Comparison of ENCODE assay signal across 20 cellular contexts in the genomic region with DNA sequence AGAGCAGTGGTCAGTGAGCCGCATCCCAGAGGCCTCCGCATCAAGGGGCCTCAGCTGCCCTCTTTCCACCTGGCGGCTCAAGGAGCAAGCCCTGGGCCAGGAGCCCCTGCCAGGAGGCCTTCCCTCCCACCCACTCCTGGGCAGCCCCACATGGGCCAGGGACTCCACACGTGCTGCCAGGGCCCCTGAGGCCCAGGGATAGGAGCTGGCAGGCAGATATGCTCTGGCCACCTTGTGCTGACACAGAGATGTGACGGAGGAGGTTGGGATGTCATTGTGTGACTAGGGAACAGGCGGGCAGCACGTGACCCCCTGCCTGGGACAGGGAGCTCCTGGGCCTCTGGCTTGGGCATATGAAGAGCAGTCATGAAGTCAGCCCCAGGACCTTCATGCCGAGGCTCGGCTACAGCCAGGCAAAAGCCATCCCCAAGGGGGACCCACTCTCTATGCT.
A peak's percentile ranks its signal among the peaks of the same experiment; 100 is the strongest.
DNase-seq lines count a peak whose midpoint lies in the region; ATAC-seq and TF ChIP-seq lines count a peak whose summit lies in the region.
"Had no signal": no experiment of that assay in that cellular context is flagged by ENCODE, and none has a peak within 500 bp of the region (broad histone marks: within the 10 kb centered on the region; RNA-seq: fewer than 3 reads in every experiment).

No MANE protein-coding gene starts in this region.

- WGBS in HUES64, result 69% methylated on average over 9 of the region's 9 CpGs
- 77 to 91% (median 79%) methylated on average over 7 to 9 of the region's 9 CpGs; no CpG with 5 or more reads in 1 of the 5 donors for WGBS in stomach, 5 donors

- no peak for TF ChIP-seq POLR2A in stomach (IDR thresholded peaks at IDR 0.05)

- H3K9me3 Mint-ChIP-seq in dendritic cell treated with granulocyte-macrophage colony-stimulating factor and Interleukin-4, amounts not matched to agents 40 ng/mL and 50 ng/mL, for 4 days, result no peaks in the 10 kb centered on the region
- H3K9me3 Mint-ChIP-seq: stimulated activated memory B cell treated with anti-CD40 and anti-IgM and Interleukin-4, amounts not matched to agents 10 μg/mL and 1 μg/mL and 100 μg/mL, for 72 hours; T-helper 2 cell treated with Interferon-gamma antibody and Interleukin-4, amounts not matched to agents 5 μg/mL and 100 μg/mL, for 36 hours had no signal

- H3K4me1 Mint-ChIP-seq in dendritic cell treated with granulocyte-macrophage colony-stimulating factor and Interleukin-4, amounts not matched to agents 40 ng/mL and 50 ng/mL, for 4 days (ENCODE audit: low read depth), result peaks cover 15% of the 10 kb centered on the region
- H3K4me1 Mint-ChIP-seq: stimulated activated memory B cell treated with anti-CD40 and anti-IgM and Interleukin-4, amounts not matched to agents 10 μg/mL and 1 μg/mL and 100 μg/mL, for 72 hours had no signal

- no peak overlapping the region for H3K4me3 Mint-ChIP-seq in dendritic cell treated with granulocyte-macrophage colony-stimulating factor and Interleukin-4, amounts not matched to agents 40 ng/mL and 50 ng/mL, for 4 days
- H3K4me3 Mint-ChIP-seq: stimulated activated memory B cell treated with anti-CD40 and anti-IgM and Interleukin-4, amounts not matched to agents 10 μg/mL and 1 μg/mL and 100 μg/mL, for 72 hours; T-helper 2 cell treated with Interferon-gamma antibody and Interleukin-4, amounts not matched to agents 5 μg/mL and 100 μg/mL, for 36 hours had no signal

- H3K27me3 Mint-ChIP-seq in dendritic cell treated with granulocyte-macrophage colony-stimulating factor and Interleukin-4, amounts not matched to agents 40 ng/mL and 50 ng/mL, for 4 days, result no peaks in the 10 kb centered on the region

- H3K9me3 ChIP-seq in HUES64 (ENCODE audit: insufficient read depth, low read depth, low read length) (no peaks in the 10 kb centered on the region), lower lobe of right lung (no peaks in the 10 kb centered on the region), stomach (no peaks in the 10 kb centered on the region)
- H3K9me3 ChIP-seq: ascending aorta, MG63, mucosa of descending colon, SJSA1, tibial nerve had no signal

- H3K4me1 ChIP-seq in HUES64 (ENCODE audit: insufficient read depth, low read length) (peaks cover 48% of the 10 kb centered on the region), lower lobe of right lung (peaks cover 44% of the 10 kb centered on the region), stomach (peaks cover 21 to 47% (median 34%) of the 10 kb centered on the region in 4 donors)
- H3K4me1 ChIP-seq: ascending aorta, parathyroid adenoma had no signal

- H3K27me3 ChIP-seq in HUES64 (ENCODE audit: insufficient read depth, low read length) (no peaks in the 10 kb centered on the region), lower lobe of right lung (ENCODE audit: low read depth) (no peaks in the 10 kb centered on the region), stomach (peaks cover 0 to 6% (median 0%) of the 10 kb centered on the region in 3 donors)
- H3K27me3 ChIP-seq: ascending aorta, hepatocyte, MG63, SJSA1, tibial nerve had no signal

- H3K27ac Mint-ChIP-seq in dendritic cell treated with granulocyte-macrophage colony-stimulating factor and Interleukin-4, amounts not matched to agents 40 ng/mL and 50 ng/mL, for 4 days, result peak overlapping the region; percentile 68
- H3K27ac Mint-ChIP-seq: stimulated activated memory B cell treated with anti-CD40 and anti-IgM and Interleukin-4, amounts not matched to agents 10 μg/mL and 1 μg/mL and 100 μg/mL, for 72 hours; T-helper 2 cell treated with Interferon-gamma antibody and Interleukin-4, amounts not matched to agents 5 μg/mL and 100 μg/mL, for 36 hours had no signal

- intact Hi-C loops in dendritic cell treated with granulocyte-macrophage colony-stimulating factor and Interleukin-4, amounts not matched to agents 40 ng/mL and 50 ng/mL, for 4 days (cut with micrococcal nuclease), result no loop called here
- intact Hi-C loops in lower lobe of right lung (cut with DNase I), result no loop called here
- intact Hi-C loops in stomach (cut with DNase I; ENCODE audit: low total_unique reads), result no loop called here

- H3K36me3 ChIP-seq in HUES64 (ENCODE audit: insufficient read depth, low read length) (no peaks in the 10 kb centered on the region), lower lobe of right lung (no peaks in the 10 kb centered on the region), stomach (no peaks in the 10 kb centered on the region)
- H3K36me3 ChIP-seq: ascending aorta, MG63, SJSA1, tibial nerve had no signal

- DNase-seq in lower lobe of right lung, result no peak
- no peak for DNase-seq in stomach
- no peak for DNase-seq in activated CD4-positive, alpha-beta T cell treated with anti-CD3 and anti-CD28 coated beads for 1 hour
- DNase-seq: activated CD4-positive, alpha-beta T cell treated with anti-CD3 and anti-CD28 coated beads for 4 hours; activated CD8-positive, alpha-beta memory T cell treated with anti-CD3 and anti-CD28 coated beads, Interleukin-2, amount 50 U/mL, for 48 hours; activated gamma-delta T cell treated with Interleukin-2 at 50 U/mL for 16 hours; MG63; NCI-H1694 treated with DMSO at 0.1 percent for 48 hours had no signal

- TF ChIP-seq EP300 in stomach (IDR thresholded peaks at IDR 0.05), result no peak

- H3K4me3 ChIP-seq in HUES64 (ENCODE audit: low read length) (no peak overlapping the region), lower lobe of right lung (no peak overlapping the region), stomach (no peak overlapping the region)
- H3K4me3 ChIP-seq: ascending aorta, hepatocyte, MG63, mucosa of descending colon, SJSA1, tibial nerve had no signal

- no peak for ATAC-seq in lower lobe of right lung
- no peak for ATAC-seq in GM18517 (IDR thresholded peaks at IDR 0.05; ENCODE audit: unreplicated experiment)
- ATAC-seq in HG02642 (IDR thresholded peaks at IDR 0.05; ENCODE audit: poor library complexity, unreplicated experiment), result no peak
- ATAC-seq: stimulated activated memory B cell treated with anti-CD40 and anti-IgM and Interleukin-4, amounts not matched to agents 10 μg/mL and 1 μg/mL and 100 μg/mL, for 72 hours had no signal

- H3K9ac ChIP-seq in HUES64 (ENCODE audit: low read depth, low read length), result no peak overlapping the region
- H3K9ac ChIP-seq: parathyroid adenoma had no signal

- TF ChIP-seq CTCF in lower lobe of right lung (IDR thresholded peaks at IDR 0.05), result no peak
- no peak for TF ChIP-seq CTCF in stomach (IDR thresholded peaks at IDR 0.05)

- no peaks in the 10 kb centered on the region for H3K36me3 Mint-ChIP-seq in dendritic cell treated with granulocyte-macrophage colony-stimulating factor and Interleukin-4, amounts not matched to agents 40 ng/mL and 50 ng/mL, for 4 days (ENCODE audit: low read depth)
- H3K36me3 Mint-ChIP-seq: stimulated activated memory B cell treated with anti-CD40 and anti-IgM and Interleukin-4, amounts not matched to agents 10 μg/mL and 1 μg/mL and 100 μg/mL, for 72 hours had no signal

- H3K27ac ChIP-seq in HUES64 (ENCODE audit: low read depth, low read length), result peak overlapping the region; percentile 67; the same call in 1 of the 2 replicates
- H3K27ac ChIP-seq in lower lobe of right lung, result peak overlapping the region; percentile 81
- peak overlapping the region; percentile 37 to 75 (median 62) for H3K27ac ChIP-seq in stomach
- H3K27ac ChIP-seq: ascending aorta, hepatocyte, parathyroid adenoma, SJSA1 had no signal
